In the genomic region with DNA sequence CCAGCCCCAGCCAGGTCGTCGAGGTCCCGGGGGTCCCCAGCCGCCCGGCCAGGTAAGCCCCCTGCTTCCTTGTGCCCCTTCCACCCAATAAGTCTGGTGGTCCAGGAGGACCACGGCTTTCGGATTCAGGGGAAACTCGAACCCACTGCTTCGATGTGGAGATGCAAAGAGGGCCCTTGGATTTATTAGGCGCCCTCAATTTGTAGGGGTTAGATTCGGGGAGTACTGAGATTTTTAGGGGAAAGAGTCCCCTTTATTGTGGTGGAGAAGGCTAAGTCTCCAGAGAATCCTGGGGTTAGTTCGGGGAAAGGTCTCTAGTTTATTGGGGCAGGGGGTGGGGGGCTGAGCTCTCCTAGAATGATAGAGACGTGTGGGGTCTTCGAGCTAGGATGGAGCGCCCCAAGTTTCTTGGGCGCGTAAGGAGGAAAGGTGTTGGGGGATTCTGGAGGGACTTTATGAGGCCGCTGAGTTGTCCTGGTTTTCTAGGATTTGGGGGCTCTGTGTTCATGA, we compare ENCODE assay signal across 11 cellular contexts. TPM values are rescaled to one million over a fixed set of nuclear protein-coding genes. Genes with fewer than 3 reads are reported as not detected.
DNase-seq lines count a peak whose midpoint lies in the region; ATAC-seq and TF ChIP-seq lines count a peak whose summit lies in the region.
"Had no signal": no experiment of that assay in that cellular context is flagged by ENCODE, and none has a peak within 500 bp of the region (broad histone marks: within the 10 kb centered on the region; RNA-seq: fewer than 3 reads in every experiment).

No MANE protein-coding gene starts in this region.

- H2AFZ ChIP-seq in OCI-LY7 (ENCODE audit: low read length) = no peak overlapping the region

- no peaks in the 10 kb centered on the region for H3K79me2 ChIP-seq in OCI-LY7 (ENCODE audit: insufficient read depth, low read depth, low read length)

- ATAC-seq in psoas muscle (no peak), esophagus mucosa (no peak)

- no peaks in the 10 kb centered on the region for H3K36me3 ChIP-seq in ES-I3 (ENCODE audit: insufficient read depth, low read length)
- no peaks in the 10 kb centered on the region for H3K36me3 ChIP-seq in OCI-LY7 (ENCODE audit: insufficient read depth, low read length)
- no peaks in the 10 kb centered on the region for H3K36me3 ChIP-seq in esophagus muscularis mucosa
- H3K36me3 ChIP-seq in psoas muscle (ENCODE audit: insufficient read depth in 1 of 2, low read depth in 1 of 2) = no peaks in the 10 kb centered on the region

- DNase-seq in OCI-LY7 (ENCODE audit: low spot score) (no peak), esophagus muscularis mucosa (ENCODE audit: extremely low spot score) (no peak), psoas muscle (no peak), 8988T (no peak), anterior cingulate cortex (lab: John Stamatoyannopoulos, UW) (no peak), NCI-H2196 treated with DMSO at 0.1 percent for 48 hours (lab: John Stamatoyannopoulos, UW; ENCODE audit: unreplicated experiment) (no peak)
- DNase-seq: immature natural killer cell, NCI-H1048, RPMI8226 had no signal

- H3K4me1 ChIP-seq in ES-I3 (ENCODE audit: insufficient read depth, low read length) (peaks cover 13% of the 10 kb centered on the region; the same call in 1 of the 2 replicates), OCI-LY7 (ENCODE audit: insufficient read depth, low read length, poor library complexity, severe bottlenecking) (peaks cover 50% of the 10 kb centered on the region), esophagus muscularis mucosa (peaks cover 55 to 60% (median 60%) of the 10 kb centered on the region in 4 donors), psoas muscle (peaks cover 14% of the 10 kb centered on the region)

- H3K4me3 ChIP-seq in OCI-LY7 (ENCODE audit: low read depth, low read length, poor library complexity, severe bottlenecking) = no peak overlapping the region
- H3K4me3 ChIP-seq in esophagus muscularis mucosa = peak overlapping the region; percentile 39 to 49 (median 42)
- H3K4me3 ChIP-seq in psoas muscle = peak overlapping the region; percentile 48

- no peaks in the 10 kb centered on the region for H3K9me2 ChIP-seq in OCI-LY7 (ENCODE audit: insufficient read depth, low read length)

- WGBS in esophagus muscularis mucosa = 19% methylated on average over 10 of the region's 18 CpGs
- 14 to 15% (median 14%) methylated on average over 18 of the region's 18 CpGs for WGBS in psoas muscle, 3 donors

- no TSS peak for BruUV-seq in OCI-LY7 (replicated peaks; lab: Mats Ljungman, UMichigan)

- intact Hi-C loops in OCI-LY7 (cut with micrococcal nuclease; ENCODE audit: unreplicated experiment) (no loop called here), esophagus muscularis mucosa (cut with DNase I) (no loop called here), psoas muscle (cut with DNase I) (loop anchor here (5.0 to 10.0 kb wide), 5 partner anchors 45 to 293 kb away; a partner anchor contains a TSS)

- POLR2A ChIA-PET in OCI-LY7 (lab: Charles Lee) = interaction anchor here (0.7 kb wide), 1 partner anchor 655 kb away, joined by 4 read pairs; no protein-coding TSS in a partner anchor

- CTCF ChIA-PET in OCI-LY7 (lab: Charles Lee; ENCODE audit: unreplicated experiment) = no interaction called here

- no peak for TF ChIP-seq CTCF in OCI-LY7 (conservative IDR thresholded peaks at IDR 0.05; ENCODE audit: low read length)
- TF ChIP-seq CTCF in esophagus muscularis mucosa (IDR thresholded peaks at IDR 0.05) = no peak
- no peak for TF ChIP-seq CTCF in psoas muscle (IDR thresholded peaks at IDR 0.05)

- no peak for TF ChIP-seq EP300 in esophagus muscularis mucosa (IDR thresholded peaks at IDR 0.05)

- peak overlapping the region; percentile 24; the same call in 1 of the 2 replicates for H3K4me2 ChIP-seq in OCI-LY7 (ENCODE audit: low read length)

- no peak for TF ChIP-seq POLR2A in esophagus muscularis mucosa (IDR thresholded peaks at IDR 0.05; ENCODE audit: low read depth)

- no peaks in the 10 kb centered on the region for H4K20me1 ChIP-seq in OCI-LY7 (ENCODE audit: insufficient read depth, low read length)

- H3K27ac ChIP-seq in OCI-LY7 (ENCODE audit: low read depth, low read length, poor library complexity, severe bottlenecking) (no peak overlapping the region), esophagus muscularis mucosa (replicated peaks in 1 of 4) (peak overlapping the region in 1 of 4 donors; percentile 4), psoas muscle (no peak overlapping the region)

- H3K27me3 ChIP-seq in esophagus muscularis mucosa = peaks cover 3 to 79% (median 23%) of the 10 kb centered on the region in 4 donors
- H3K27me3 ChIP-seq in psoas muscle (ENCODE audit: insufficient read depth in 3 of 3, low read length in 2 of 3) = peaks cover 0 to 45% (median 11%) of the 10 kb centered on the region in 3 donors

- peak overlapping the region; percentile 46; the same call in 1 of the 2 replicates for H3K9ac ChIP-seq in ES-I3 (ENCODE audit: low read depth, low read length)

- H3K9me3 ChIP-seq in ES-I3 (ENCODE audit: control insufficient read depth, insufficient read depth, low read length) = no peaks in the 10 kb centered on the region
- H3K9me3 ChIP-seq in OCI-LY7 (ENCODE audit: low read length) = no peaks in the 10 kb centered on the region
- H3K9me3 ChIP-seq in esophagus muscularis mucosa = no peaks in the 10 kb centered on the region
- H3K9me3 ChIP-seq in psoas muscle = no peaks in the 10 kb centered on the region

RNA-seq across cellular contexts. Expression of a gene that starts 3.8 kb away (rescaled TPM):
- 22.1 and 44.5 TPM in 2 replicates for total RNA-seq in OCI-LY7 (2014; rRNA removed; shearing (Covaris generic))
- total RNA-seq in OCI-LY7 (2022) (108 and 121 TPM in 2 replicates), esophagus muscularis mucosa (100 to 1,000 TPM; 358 to 430 (median 397) TPM), psoas muscle (10 to 100 TPM; 24.1 to 55.8 (median 44.0) TPM), esophagus mucosa (68.1 TPM)
- 10 to 100 TPM; 16.0 to 23.8 (median 20.6) TPM for polyA plus RNA-seq in psoas muscle

RNA-seq across cellular contexts. Expression of a gene that starts 20.7 kb away (rescaled TPM):
- total RNA-seq in OCI-LY7 (2014; rRNA removed; shearing (Covaris generic)) = 42.0 and 49.4 TPM in 2 replicates
- total RNA-seq in OCI-LY7 (2022) (115 and 130 TPM in 2 replicates), esophagus muscularis mucosa (10 to 100 TPM; 39.5 to 82.7 (median 52.7) TPM), psoas muscle (10 to 100 TPM; 12.4 to 17.4 (median 16.1) TPM), esophagus mucosa (42.8 TPM)
- 10 to 100 TPM; 14.0 to 21.7 (median 20.3) TPM for polyA plus RNA-seq in psoas muscle

Comparison
In these comparisons a context has a peak if more than half of its experiments do, and no peak if none do; other contexts are left out.
1. intact Hi-C loops: an anchor here in psoas muscle (5.0 to 10.0 kb wide); none called in OCI-LY7 and esophagus muscularis mucosa.